Comparison of ENCODE assay signal across 1 cellular context in genomic region chr10:15335500-15335899, GRCh38.
TF ChIP-seq lines count a peak whose summit lies in the region.

No MANE protein-coding gene starts in this region.

TF ChIP-seq in liver, 16 proteins besides CTCF, POLR2A, EP300 and RAD21 (continued from another document):
- TF ChIP-seq, protein P1, sequence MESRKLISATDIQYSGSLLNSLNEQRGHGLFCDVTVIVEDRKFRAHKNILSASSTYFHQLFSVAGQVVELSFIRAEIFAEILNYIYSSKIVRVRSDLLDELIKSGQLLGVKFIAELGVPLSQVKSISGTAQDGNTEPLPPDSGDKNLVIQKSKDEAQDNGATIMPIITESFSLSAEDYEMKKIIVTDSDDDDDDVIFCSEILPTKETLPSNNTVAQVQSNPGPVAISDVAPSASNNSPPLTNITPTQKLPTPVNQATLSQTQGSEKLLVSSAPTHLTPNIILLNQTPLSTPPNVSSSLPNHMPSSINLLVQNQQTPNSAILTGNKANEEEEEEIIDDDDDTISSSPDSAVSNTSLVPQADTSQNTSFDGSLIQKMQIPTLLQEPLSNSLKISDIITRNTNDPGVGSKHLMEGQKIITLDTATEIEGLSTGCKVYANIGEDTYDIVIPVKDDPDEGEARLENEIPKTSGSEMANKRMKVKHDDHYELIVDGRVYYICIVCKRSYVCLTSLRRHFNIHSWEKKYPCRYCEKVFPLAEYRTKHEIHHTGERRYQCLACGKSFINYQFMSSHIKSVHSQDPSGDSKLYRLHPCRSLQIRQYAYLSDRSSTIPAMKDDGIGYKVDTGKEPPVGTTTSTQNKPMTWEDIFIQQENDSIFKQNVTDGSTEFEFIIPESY (IDR thresholded peaks at IDR 0.05), result no peak
- TF ChIP-seq GABPA (IDR thresholded peaks at IDR 0.05 in 1 of 2, conservative IDR thresholded peaks at IDR 0.05 in 1 of 2) (no peak), HNF4A (conservative IDR thresholded peaks at IDR 0.05) (peak; percentile 39 to 54), FOXA1 (IDR thresholded peaks at IDR 0.05) (no peak), FOXA2 (IDR thresholded peaks at IDR 0.05) (no peak)
